ENCODE assay signal across 9 cellular contexts in the genomic region with DNA sequence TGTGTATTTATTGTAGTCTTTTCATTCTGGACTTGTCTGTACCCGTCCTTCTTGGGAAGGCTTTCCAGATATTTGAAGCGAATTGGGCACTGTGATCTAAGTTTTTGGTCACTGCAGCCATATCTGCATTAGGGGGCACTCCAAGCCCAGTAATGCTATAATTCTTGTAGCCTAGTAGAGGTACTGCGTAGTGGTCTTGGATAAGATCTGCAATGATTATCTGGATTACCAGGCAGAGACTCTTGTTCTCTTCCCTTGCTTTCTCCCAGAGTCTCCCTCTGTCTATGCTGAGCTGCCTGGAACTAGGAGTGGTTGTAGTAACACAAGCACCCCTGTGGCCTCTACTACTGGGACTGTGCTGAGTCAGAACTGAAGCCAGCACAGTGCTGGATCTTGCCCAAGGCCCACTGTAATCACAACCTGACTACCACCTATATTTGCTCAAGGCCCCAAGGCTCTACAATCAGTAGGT. TPM values are rescaled to one million over a fixed set of nuclear protein-coding genes. Genes with fewer than 3 reads are reported as not detected.
DNase-seq lines count a peak whose midpoint lies in the region; ATAC-seq and TF ChIP-seq lines count a peak whose summit lies in the region.
"Had no signal": no experiment of that assay in that cellular context is flagged by ENCODE, and none has a peak within 500 bp of the region (broad histone marks: within the 10 kb centered on the region; RNA-seq: fewer than 3 reads in every experiment).

No MANE protein-coding gene starts in this region.

- H3K27ac ChIP-seq in CD4-positive, alpha-beta memory T cell (ENCODE audit: low read depth, low read length) = no peak overlapping the region
- H3K27ac ChIP-seq in H9 (ENCODE audit: insufficient read length, low read depth, low read length) (no peak overlapping the region), epithelial cell of prostate (peak overlapping the region; percentile 43), neural progenitor cell (no peak overlapping the region)

- no peak overlapping the region for H2BK120ac ChIP-seq in H9 (ENCODE audit: low read depth, low read length, poor library complexity, severe bottlenecking)

- no peak overlapping the region for H3K18ac ChIP-seq in H9 (ENCODE audit: insufficient read length, low read depth, low read length)

- no peaks in the 10 kb centered on the region for H3K9me3 ChIP-seq in CD4-positive, alpha-beta memory T cell (ENCODE audit: control insufficient read depth in 1 of 2, low read length in 2 of 2)
- no peaks in the 10 kb centered on the region for H3K9me3 ChIP-seq in H9 (ENCODE audit: control insufficient read depth, low read depth, low read length)
- H3K9me3 ChIP-seq in neural progenitor cell (ENCODE audit: low read depth) = no peaks in the 10 kb centered on the region

- no CpG with 5 or more reads among the region's 3 CpGs for WGBS in H9 (ENCODE audit: extremely low coverage, insufficient read length, low lambda C conversion rate)

- TF ChIP-seq CTCF in H9 (conservative IDR thresholded peaks at IDR 0.05) (peak; percentile 82), neural progenitor cell (IDR thresholded peaks at IDR 0.05) (peak; percentile 68)

- no peaks in the 10 kb centered on the region for H3K79me1 ChIP-seq in H9 (ENCODE audit: insufficient read depth, low read depth, low read length, poor library complexity, severe bottlenecking)

- no peak overlapping the region for H2BK5ac ChIP-seq in H9 (ENCODE audit: insufficient read length, low read length)

- no peaks in the 10 kb centered on the region for H3K36me3 Mint-ChIP-seq in CD4-positive, alpha-beta memory T cell
- H3K36me3 Mint-ChIP-seq in H9 (ENCODE audit: insufficient read depth in 1 of 3, low read depth in 3 of 3) = 0 out of 7 replicates have a peak, but pooled peaks cover 0 to 9% (median 0%) of the 10 kb centered on the region in 3 experiments
- no peaks in the 10 kb centered on the region for H3K36me3 Mint-ChIP-seq in T-helper 1 cell treated with Interleukin-12 subunit alpha and Interleukin-12 subunit beta and Interleukin-4 antibody, amounts not matched to agents 30 μg/mL and 1 μg/mL, for 36 hours (ENCODE audit: low read depth)
- H3K36me3 Mint-ChIP-seq in neural progenitor cell = no peaks in the 10 kb centered on the region
- H3K36me3 Mint-ChIP-seq: IgD-negative memory B cell had no signal

- no peaks in the 10 kb centered on the region for H3K4me1 ChIP-seq in CD4-positive, alpha-beta memory T cell (ENCODE audit: insufficient read depth, low read length)
- no peaks in the 10 kb centered on the region; the same call in 1 of the 2 replicates for H3K4me1 ChIP-seq in H9 (ENCODE audit: insufficient read depth, low read length)
- no peaks in the 10 kb centered on the region for H3K4me1 ChIP-seq in neural progenitor cell

- H2BK15ac ChIP-seq in H9 (ENCODE audit: low read depth, low read length) = no peak overlapping the region

- H2AFZ ChIP-seq in H9 (ENCODE audit: low read length) (peak overlapping the region; percentile 66), neural progenitor cell (replicated peaks) (peak overlapping the region; percentile 46)

- H4K20me1 ChIP-seq in H9 (ENCODE audit: control insufficient read depth, insufficient read depth, insufficient read length) = no peaks in the 10 kb centered on the region
- H4K20me1 ChIP-seq in neural progenitor cell (ENCODE audit: low read depth) = no peaks in the 10 kb centered on the region

- no peak overlapping the region for H3K56ac ChIP-seq in H9 (ENCODE audit: insufficient read length, low read depth, low read length)

- H3K4ac ChIP-seq in H9 (ENCODE audit: low read depth, low read length) = no peak overlapping the region

- H3K27me3 Mint-ChIP-seq in CD4-positive, alpha-beta memory T cell = peaks cover 5% of the 10 kb centered on the region in 2 donors
- H3K27me3 Mint-ChIP-seq in H9 (ENCODE audit: low read depth) = no peaks in the 10 kb centered on the region; the same call in none of the 2 replicates
- peaks cover 20% of the 10 kb centered on the region for H3K27me3 Mint-ChIP-seq in T-helper 1 cell treated with Interleukin-12 subunit alpha and Interleukin-12 subunit beta and Interleukin-4 antibody, amounts not matched to agents 30 μg/mL and 1 μg/mL, for 36 hours (ENCODE audit: low read depth)
- peaks cover 4% of the 10 kb centered on the region for H3K27me3 Mint-ChIP-seq in neural progenitor cell (ENCODE audit: insufficient read depth, low read depth)

- POLR2A ChIA-PET in CD4-positive, alpha-beta memory T cell (lab: Charles Lee; ENCODE audit: partially characterized antibody) = no interaction called here

- no peaks in the 10 kb centered on the region for H3K36me3 ChIP-seq in CD4-positive, alpha-beta memory T cell (ENCODE audit: insufficient read depth, low read length)
- no peaks in the 10 kb centered on the region for H3K36me3 ChIP-seq in neural progenitor cell

- H3K4me1 Mint-ChIP-seq in CD4-positive, alpha-beta memory T cell = no peaks in the 10 kb centered on the region
- H3K4me1 Mint-ChIP-seq in H9 = peaks cover 0 to 12% of the 10 kb centered on the region in 2 experiments; a peak in 3 of 4 replicates
- no peaks in the 10 kb centered on the region for H3K4me1 Mint-ChIP-seq in T-helper 1 cell treated with Interleukin-12 subunit alpha and Interleukin-12 subunit beta and Interleukin-4 antibody, amounts not matched to agents 30 μg/mL and 1 μg/mL, for 36 hours (ENCODE audit: low read depth)
- H3K4me1 Mint-ChIP-seq in neural progenitor cell = no peaks in the 10 kb centered on the region
- H3K4me1 Mint-ChIP-seq: IgD-negative memory B cell had no signal

- H3F3A ChIP-seq in neural progenitor cell (ENCODE audit: low read depth) = no peaks in the 10 kb centered on the region

- H3K79me2 ChIP-seq in H9 (ENCODE audit: insufficient read depth, low read length) (no peaks in the 10 kb centered on the region), neural progenitor cell (ENCODE audit: low read depth) (no peaks in the 10 kb centered on the region)

- H3K9ac ChIP-seq in H9 (ENCODE audit: extremely low read depth, insufficient read length, low read length) = no peak overlapping the region
- no peak overlapping the region for H3K9ac ChIP-seq in neural progenitor cell

- H3K27ac Mint-ChIP-seq in CD4-positive, alpha-beta memory T cell = no peak overlapping the region
- H3K27ac Mint-ChIP-seq in H9 = peak overlapping the region in 2 of 3 experiments; percentile 1 to 8; a peak in 1 of 7 replicates
- H3K27ac Mint-ChIP-seq in T-helper 1 cell treated with Interleukin-12 subunit alpha and Interleukin-12 subunit beta and Interleukin-4 antibody, amounts not matched to agents 30 μg/mL and 1 μg/mL, for 36 hours = peak overlapping the region; percentile 1
- H3K27ac Mint-ChIP-seq in neural progenitor cell = no peak overlapping the region

- peak in 4 of 5 donors; percentile 36 to 45 (median 39) for DNase-seq in CD4-positive, alpha-beta memory T cell
- DNase-seq in H9 = peak; percentile 67
- no peak for DNase-seq in epithelial cell of prostate (ENCODE audit: low read depth, low spot score)
- peak; percentile 59 for DNase-seq in neural progenitor cell (ENCODE audit: low spot score)
- no peak for DNase-seq in OCI-M2 (lab: John Stamatoyannopoulos, UW; ENCODE audit: unreplicated experiment)
- DNase-seq in AG20443 (ENCODE audit: low spot score) = no peak

- no peak overlapping the region for H3T11ph ChIP-seq in H9 (ENCODE audit: low read length)

- CTCF ChIA-PET in CD4-positive, alpha-beta memory T cell (lab: Charles Lee; ENCODE audit: partially characterized antibody) = interaction anchor here (0.9 to 3.5 kb wide), 7 partner anchors 217 to 683 kb away, joined by 3 to 29 read pairs (median 3); no protein-coding TSS in a partner anchor

- no peak overlapping the region for H2BK20ac ChIP-seq in H9 (ENCODE audit: low read depth, low read length, poor library complexity, severe bottlenecking)

- no peak overlapping the region for H2AK5ac ChIP-seq in H9 (ENCODE audit: insufficient read length, low read length)

- no peak for ATAC-seq in HG03095 (IDR thresholded peaks at IDR 0.05; ENCODE audit: unreplicated experiment)

- no peaks in the 10 kb centered on the region for H3K23me2 ChIP-seq in H9 (ENCODE audit: insufficient read length, low read depth, low read length, poor library complexity, severe bottlenecking)

- no peak overlapping the region for H3K14ac ChIP-seq in H9 (ENCODE audit: insufficient read depth, low read length)

- H3K4me3 ChIP-seq in CD4-positive, alpha-beta memory T cell (ENCODE audit: low read length in 2 of 2) = no peak overlapping the region
- no peak overlapping the region for H3K4me3 ChIP-seq in neural progenitor cell

- no peak overlapping the region for H2BK12ac ChIP-seq in H9 (ENCODE audit: insufficient read length, low read depth, low read length)

- intact Hi-C loops in CD4-positive, alpha-beta memory T cell (cut with micrococcal nuclease) = loop anchor here (1.0 kb wide), 2 partner anchors 319 to 679 kb away; no protein-coding TSS in a partner anchor

- no peak overlapping the region for H3K4me2 ChIP-seq in H9 (ENCODE audit: insufficient read depth, insufficient read length, low read length)
- H3K4me2 ChIP-seq in neural progenitor cell = no peak overlapping the region

- no peak overlapping the region for H4K5ac ChIP-seq in H9 (ENCODE audit: insufficient read length, low read depth, low read length)

- H4K8ac ChIP-seq in H9 (replicated peaks; ENCODE audit: insufficient read length, low read depth, low read length) = no peak overlapping the region

- H3K23ac ChIP-seq in H9 (ENCODE audit: insufficient read length, low read depth, low read length) = no peak overlapping the region

- H3K4me3 Mint-ChIP-seq in CD4-positive, alpha-beta memory T cell = no peak overlapping the region
- H3K4me3 Mint-ChIP-seq in H9 = no peak overlapping the region
- no peak overlapping the region for H3K4me3 Mint-ChIP-seq in T-helper 1 cell treated with Interleukin-12 subunit alpha and Interleukin-12 subunit beta and Interleukin-4 antibody, amounts not matched to agents 30 μg/mL and 1 μg/mL, for 36 hours
- no peak overlapping the region for H3K4me3 Mint-ChIP-seq in neural progenitor cell
- H3K4me3 Mint-ChIP-seq: IgD-negative memory B cell had no signal

- H3K9me3 Mint-ChIP-seq in CD4-positive, alpha-beta memory T cell = peaks cover 0 to 2% (median 0%) of the 10 kb centered on the region in 8 donors
- peaks cover 0 to 3% of the 10 kb centered on the region in 2 experiments; a peak in 2 of 5 replicates for H3K9me3 Mint-ChIP-seq in H9
- no peaks in the 10 kb centered on the region for H3K9me3 Mint-ChIP-seq in T-helper 1 cell treated with Interleukin-12 subunit alpha and Interleukin-12 subunit beta and Interleukin-4 antibody, amounts not matched to agents 30 μg/mL and 1 μg/mL, for 36 hours
- H3K9me3 Mint-ChIP-seq in neural progenitor cell = peaks cover 2% of the 10 kb centered on the region

- H3K27me3 ChIP-seq in CD4-positive, alpha-beta memory T cell (ENCODE audit: insufficient read depth, low read length) = no peaks in the 10 kb centered on the region
- H3K27me3 ChIP-seq in H9 (ENCODE audit: insufficient read depth, low read length) = no peaks in the 10 kb centered on the region
- no peaks in the 10 kb centered on the region for H3K27me3 ChIP-seq in neural progenitor cell

- H4K91ac ChIP-seq in H9 (ENCODE audit: insufficient read length, low read depth, low read length) = no peak overlapping the region

RNA-seq across cellular contexts. Expression of gene SLC38A2, which starts 30.0 kb away (rescaled TPM):
- 100 to 1,000 TPM; 200 to 208 TPM for total RNA-seq in CD4-positive, alpha-beta memory T cell
- 10 to 100 TPM; 46.8 to 73.6 TPM for polyA plus RNA-seq in CD4-positive, alpha-beta memory T cell
- total RNA-seq in H9 (2021) = 421 and 453 TPM in 2 replicates
- total RNA-seq in neural progenitor cell (ENCODE audit: low replicate concordance) = 259 and 348 TPM in 2 replicates

Comparison
In these comparisons a context has a peak if more than half of its experiments do, and no peak if none do; other contexts are left out.
1. DNase-seq: peak in CD4-positive, alpha-beta memory T cell (4 of 5), H9 (single experiment) and neural progenitor cell (single experiment); none in epithelial cell of prostate (single experiment), OCI-M2 (single experiment) and AG20443 (single experiment).
2. H3K27ac Mint-ChIP-seq: peak in H9 (2 of 3) and T-helper 1 cell treated with Interleukin-12 subunit alpha and Interleukin-12 subunit beta and Interleukin-4 antibody, amounts not matched to agents 30 μg/mL and 1 μg/mL, for 36 hours (single experiment); none in CD4-positive, alpha-beta memory T cell (0 of 7) and neural progenitor cell (single experiment).